In genomic region chr19:41771410-41771809, GRCh38 we compare ENCODE assay signal across 25 cellular contexts. TPM values are rescaled to one million over a fixed set of nuclear protein-coding genes. Genes with fewer than 3 reads are reported as not detected.
"Had no signal": no experiment of that assay in that cellular context is flagged by ENCODE, and none has a peak within 500 bp of the region (broad histone marks: within the 10 kb centered on the region; RNA-seq: fewer than 3 reads in every experiment).

No MANE protein-coding gene starts in this region.

- H3K4me1 Mint-ChIP-seq: brain had no signal

- H3K36me3 ChIP-seq: cardiac muscle cell had no signal

- H3K36me3 Mint-ChIP-seq: activated naive CD4-positive, alpha-beta T cell treated with anti-CD3 and anti-CD28 coated beads, Interleukin-2, amount 50 U/mL, for 24 hours; brain had no signal

- H3K4me3 Mint-ChIP-seq: activated CD8-positive, alpha-beta T cell treated with anti-CD3 and anti-CD28 coated beads for 36 hours; activated naive CD4-positive, alpha-beta T cell treated with anti-CD3 and anti-CD28 coated beads, Interleukin-2, amount 50 U/mL, for 24 hours; activated T-cell treated with anti-CD3 and anti-CD28 coated beads, Interleukin-2, amount 50 U/mL, for 72 hours; brain; T-helper 1 cell treated with Interleukin-12 subunit alpha and Interleukin-12 subunit beta and Interleukin-4 antibody, amounts not matched to agents 30 μg/mL and 1 μg/mL, for 36 hours; WTC11 had no signal

- FAIRE-seq: astrocyte, K562, RCC 7860 had no signal

- DNase-seq: activated CD8-positive, alpha-beta memory T cell treated with anti-CD3 and anti-CD28 coated beads, Interleukin-2, amount 50 U/mL, for 4 hours; activated CD8-positive, alpha-beta T cell treated with anti-CD3 and anti-CD28 coated beads for 36 hours; activated naive CD4-positive, alpha-beta T cell; activated T-cell treated with anti-CD3 and anti-CD28 coated beads, Interleukin-2, amount 50 U/mL, for 72 hours; amygdala; Karpas-422; MM.1S; NCI-H1105; NCI-H1436; NCI-H1694 treated with DMSO at 0.1 percent for 48 hours; NCI-H2081; NCI-H510A treated with DMSO at 0.1 percent for 48 hours; NCI-H69; NK-92 treated with Interleukin-12 subunit alpha and Interleukin-12 subunit beta, amount 100 ng/mL, for 24 hours; OCI-M1; SHP77 had no signal

- H3K4me3 ChIP-seq: cardiac muscle cell, K562 had no signal

- H3K9me3 Mint-ChIP-seq: activated CD8-positive, alpha-beta T cell treated with anti-CD3 and anti-CD28 coated beads for 36 hours; activated naive CD4-positive, alpha-beta T cell treated with anti-CD3 and anti-CD28 coated beads, Interleukin-2, amount 50 U/mL, for 24 hours; activated T-cell treated with anti-CD3 and anti-CD28 coated beads, Interleukin-2, amount 50 U/mL, for 72 hours; T-helper 1 cell treated with Interleukin-12 subunit alpha and Interleukin-12 subunit beta and Interleukin-4 antibody, amounts not matched to agents 30 μg/mL and 1 μg/mL, for 36 hours had no signal

- H3K27me3 ChIP-seq: cardiac muscle cell had no signal

- H3K27ac ChIP-seq: cardiac muscle cell had no signal

- H3K27ac Mint-ChIP-seq: activated CD8-positive, alpha-beta T cell treated with anti-CD3 and anti-CD28 coated beads for 36 hours; activated naive CD4-positive, alpha-beta T cell treated with anti-CD3 and anti-CD28 coated beads, Interleukin-2, amount 50 U/mL, for 24 hours; activated T-cell treated with anti-CD3 and anti-CD28 coated beads, Interleukin-2, amount 50 U/mL, for 72 hours; brain; T-helper 1 cell treated with Interleukin-12 subunit alpha and Interleukin-12 subunit beta and Interleukin-4 antibody, amounts not matched to agents 30 μg/mL and 1 μg/mL, for 36 hours; WTC11 had no signal

- ATAC-seq: activated CD8-positive, alpha-beta T cell treated with anti-CD3 and anti-CD28 coated beads for 36 hours; K562; WTC11 had no signal

RNA-seq across cellular contexts. Expression of gene CEACAM6, which starts 16.1 kb away (rescaled TPM):
- total RNA-seq: activated CD8-positive, alpha-beta T cell treated with anti-CD3 and anti-CD28 coated beads for 36 hours; activated T-cell treated with anti-CD3 and anti-CD28 coated beads, Interleukin-2, amount 50 U/mL, for 72 hours; astrocyte; cardiac muscle cell; SK-MEL-5 had no signal
- polyA plus RNA-seq: cardiac muscle cell, K562 had no signal

RNA-seq across cellular contexts. Expression of gene CEACAM3, which starts 25.0 kb away (rescaled TPM):
- total RNA-seq: activated CD8-positive, alpha-beta T cell treated with anti-CD3 and anti-CD28 coated beads for 36 hours; activated T-cell treated with anti-CD3 and anti-CD28 coated beads, Interleukin-2, amount 50 U/mL, for 72 hours; astrocyte; cardiac muscle cell; K562; SK-MEL-5; WTC11 had no signal
- polyA plus RNA-seq: cardiac muscle cell, K562 had no signal
